In genomic region chr5:178214160-178214803, GRCh38 we compare ENCODE assay signal across 14 cellular contexts. TPM values are rescaled to one million over a fixed set of nuclear protein-coding genes. Genes with fewer than 3 reads are reported as not detected.
A peak's percentile ranks its signal among the peaks of the same experiment; 100 is the strongest.
DNase-seq lines count a peak whose midpoint lies in the region; ATAC-seq and TF ChIP-seq lines count a peak whose summit lies in the region.
"Had no signal": no experiment of that assay in that cellular context is flagged by ENCODE, and none has a peak within 500 bp of the region (broad histone marks: within the 10 kb centered on the region; RNA-seq: fewer than 3 reads in every experiment).

No MANE protein-coding gene starts in this region.

- no peak overlapping the region for H3K4me3 ChIP-seq in HEK293 (ENCODE audit: low read depth, low read length)
- no peak overlapping the region for H3K4me3 ChIP-seq in colonic mucosa
- H3K4me3 ChIP-seq in neutrophil (ENCODE audit: low read depth in 1 of 2, low read length in 1 of 2), result no peak overlapping the region

- H3K27me3 ChIP-seq in colonic mucosa, result no peaks in the 10 kb centered on the region
- no peaks in the 10 kb centered on the region for H3K27me3 ChIP-seq in neutrophil

- peak overlapping the region; percentile 47 to 80 for H3K9ac ChIP-seq in colonic mucosa (ENCODE audit: low read depth in 2 of 2, low read length in 2 of 2)

- CTCF ChIA-PET in activated CD4-positive, alpha-beta T cell treated with anti-CD3 and anti-CD28 coated beads, Interleukin-2, amount 10 ng/mL, durations not matched to agents 7 days and 5 days (lab: Charles Lee), result interaction anchor here (1.7 kb wide), 1 partner anchor 17 kb away, joined by 6 read pairs; no protein-coding TSS in a partner anchor
- CTCF ChIA-PET in HEK293 (lab: Yijun Ruan, JAX), result no interaction called here

- TF ChIP-seq CTCF in HEK293 (tag by site-specific recombination; IDR thresholded peaks at IDR 0.05) (no peak), colonic mucosa (IDR thresholded peaks at IDR 0.05) (no peak), neutrophil (IDR thresholded peaks at IDR 0.05) (no peak)

- H3K4me1 ChIP-seq in HEK293 (ENCODE audit: control insufficient read depth, insufficient read depth, low read length) (no peaks in the 10 kb centered on the region), colonic mucosa (peaks cover 29% of the 10 kb centered on the region), neutrophil (ENCODE audit: control insufficient read depth in 1 of 2, insufficient read depth in 1 of 2, low read depth in 1 of 2, low read length in 1 of 2) (peaks cover 42 to 46% of the 10 kb centered on the region in 2 experiments)

- H3K4me3 Mint-ChIP-seq in activated CD4-positive, alpha-beta T cell treated with anti-CD3 and anti-CD28 coated beads, Interleukin-2, amount 10 ng/mL, durations not matched to agents 7 days and 5 days, result no peak overlapping the region

- H3K27ac ChIP-seq in HEK293 (ENCODE audit: extremely low read depth, low read depth, low read length), result no peak overlapping the region
- peak overlapping the region; percentile 90 for H3K27ac ChIP-seq in colonic mucosa
- peak overlapping the region; percentile 82 for H3K27ac ChIP-seq in neutrophil

- no peak for DNase-seq in activated CD4-positive, alpha-beta T cell treated with anti-CD3 and anti-CD28 coated beads, Interleukin-2, amount 10 ng/mL, durations not matched to agents 7 days and 5 days
- no peak for DNase-seq in activated CD4-positive, alpha-beta T cell treated with anti-CD3 and anti-CD28 coated beads, Interleukin-2, amount 50 U/mL, for 4 hours
- no peak for DNase-seq in colonic mucosa
- DNase-seq in NCI-H187 (lab: John Stamatoyannopoulos, UW), result no peak
- DNase-seq: DMS79, MM.1S, nucleus accumbens had no signal

- no peak for ATAC-seq in HG03457 (IDR thresholded peaks at IDR 0.05; ENCODE audit: unreplicated experiment)
- ATAC-seq in GM21367 (IDR thresholded peaks at IDR 0.05; ENCODE audit: unreplicated experiment), result no peak

- no peaks in the 10 kb centered on the region for H3K27me3 Mint-ChIP-seq in activated CD4-positive, alpha-beta T cell treated with anti-CD3 and anti-CD28 coated beads, Interleukin-2, amount 10 ng/mL, durations not matched to agents 7 days and 5 days

- H3K36me3 Mint-ChIP-seq in activated CD4-positive, alpha-beta T cell treated with anti-CD3 and anti-CD28 coated beads, Interleukin-2, amount 10 ng/mL, durations not matched to agents 7 days and 5 days (ENCODE audit: low read depth), result peaks cover 75% of the 10 kb centered on the region

- peaks cover 25 to 85% of the 10 kb centered on the region in 2 experiments for H3K36me3 ChIP-seq in HEK293 (ENCODE audit: control insufficient read depth in 2 of 2, insufficient read depth in 1 of 2, low read length in 2 of 2)
- H3K36me3 ChIP-seq in colonic mucosa, result peaks cover 17% of the 10 kb centered on the region
- peaks cover 60% of the 10 kb centered on the region for H3K36me3 ChIP-seq in neutrophil

- intact Hi-C loops in colonic mucosa (cut with DNase I), result no loop called here

- peaks cover 12% of the 10 kb centered on the region for H3K4me1 Mint-ChIP-seq in activated CD4-positive, alpha-beta T cell treated with anti-CD3 and anti-CD28 coated beads, Interleukin-2, amount 10 ng/mL, durations not matched to agents 7 days and 5 days

- H3K9me3 ChIP-seq in HEK293 (ENCODE audit: control insufficient read depth, insufficient read depth, low read depth, low read length) (no peaks in the 10 kb centered on the region), colonic mucosa (no peaks in the 10 kb centered on the region), neutrophil (no peaks in the 10 kb centered on the region)

- H3K9me3 Mint-ChIP-seq in activated CD4-positive, alpha-beta T cell treated with anti-CD3 and anti-CD28 coated beads, Interleukin-2, amount 10 ng/mL, durations not matched to agents 7 days and 5 days, result no peaks in the 10 kb centered on the region

- POLR2A ChIA-PET in activated CD4-positive, alpha-beta T cell treated with anti-CD3 and anti-CD28 coated beads, Interleukin-2, amount 10 ng/mL, durations not matched to agents 7 days and 5 days (lab: Charles Lee), result no interaction called here
- POLR2A ChIA-PET in HEK293 (lab: Yijun Ruan, JAX), result interaction anchor here (0.6 to 5.3 kb wide), 5 partner anchors 8 to 17 kb away, joined by 3 to 45 read pairs (median 4); partner anchors contain the start of genes HNRNPAB and PHYKPL

- peak overlapping the region; percentile 57 for H3K27ac Mint-ChIP-seq in activated CD4-positive, alpha-beta T cell treated with anti-CD3 and anti-CD28 coated beads, Interleukin-2, amount 10 ng/mL, durations not matched to agents 7 days and 5 days

TF ChIP-seq in HEK293, 187 proteins besides CTCF, POLR2A, EP300 and RAD21:
- TF ChIP-seq SCRT1 (tag by site-specific recombination; IDR thresholded peaks at IDR 0.05; ENCODE audit: borderline replicate concordance), result peak; percentile 63; the same call in 1 of the 2 replicates
- peak; percentile 85 for TF ChIP-seq SCRT2 (tag by site-specific recombination; IDR thresholded peaks at IDR 0.05)
- 0 out of 2 replicates have a peak, but pooled peaks have one; percentile 48 for TF ChIP-seq ZNF600 (tag by site-specific recombination; IDR thresholded peaks at IDR 0.05)
- TF ChIP-seq KLF17 (tag by site-specific recombination; IDR thresholded peaks at IDR 0.05), result no peak
- no peak for TF ChIP-seq ZNF404 (tag by site-specific recombination; IDR thresholded peaks at IDR 0.05)

RNA-seq across cellular contexts. Expression of gene HNRNPAB, which starts 9.9 kb away (rescaled TPM):
- total RNA-seq in activated CD4-positive, alpha-beta T cell treated with anti-CD3 and anti-CD28 coated beads, Interleukin-2, amount 10 ng/mL, durations not matched to agents 7 days and 5 days, result 100 to 1,000 TPM; 185 to 215 TPM
- total RNA-seq in colonic mucosa, result 100 to 1,000 TPM; 286 to 385 TPM

RNA-seq across cellular contexts. Expression of gene PHYKPL, which starts 18.3 kb away (rescaled TPM):
- 100 to 1,000 TPM; 126 to 138 TPM for total RNA-seq in activated CD4-positive, alpha-beta T cell treated with anti-CD3 and anti-CD28 coated beads, Interleukin-2, amount 10 ng/mL, durations not matched to agents 7 days and 5 days
- 100 to 1,000 TPM; 101 to 159 TPM for total RNA-seq in colonic mucosa

RNA-seq across cellular contexts. Expression of gene GMCL2, which starts 27.1 kb away (rescaled TPM):
- total RNA-seq in activated CD4-positive, alpha-beta T cell treated with anti-CD3 and anti-CD28 coated beads, Interleukin-2, amount 10 ng/mL, durations not matched to agents 7 days and 5 days, result not detected
- total RNA-seq in colonic mucosa, result not detected
- total RNA-seq: astrocyte; OCI-LY7; T-helper 1 cell treated with Interleukin-12 subunit alpha and Interleukin-12 subunit beta and Interleukin-4 antibody, amounts not matched to agents 30 ng/mL and 1 ng/mL, for 36 hours had no signal
